8 cellular contexts compared by ENCODE assay signal in genomic region chr10:59907918-59908807, GRCh38. TPM values are rescaled to one million over a fixed set of nuclear protein-coding genes. Genes with fewer than 3 reads are reported as not detected.
DNase-seq lines count a peak whose midpoint lies in the region; ATAC-seq and TF ChIP-seq lines count a peak whose summit lies in the region.

No MANE protein-coding gene starts in this region.

- H3K4me1 ChIP-seq in SJSA1 (replicated peaks) (peaks cover 28% of the 10 kb centered on the region), gastrocnemius medialis (peaks cover 34 to 43% of the 10 kb centered on the region in 2 donors)

- peak overlapping the region; percentile 22 for H3K27ac ChIP-seq in SJSA1
- H3K27ac ChIP-seq in gastrocnemius medialis: peak overlapping the region; percentile 89 to 92 (median 90)

- peak overlapping the region; percentile 29 for H3K4me3 ChIP-seq in SJSA1
- peak overlapping the region; percentile 42 for H3K4me3 ChIP-seq in astrocyte of the spinal cord (ENCODE audit: low read depth, low read length)
- H3K4me3 ChIP-seq in iPS-11a (ENCODE audit: low read depth, low read length): peak overlapping the region; percentile 38
- peak overlapping the region; percentile 47 to 98 (median 74) for H3K4me3 ChIP-seq in gastrocnemius medialis

- intact Hi-C loops in gastrocnemius medialis (cut with DNase I; ENCODE audit: low total_unique reads): loop anchor here (2.0 to 10.0 kb wide), 8 partner anchors 31 to 1641 kb away; partner anchors contain the start of genes CISD1, IPMK and UBE2D1

- H3K9me3 ChIP-seq in SJSA1 (replicated peaks) (no peaks in the 10 kb centered on the region), gastrocnemius medialis (no peaks in the 10 kb centered on the region)

- peak; percentile 37 to 73 for TF ChIP-seq POLR2A in gastrocnemius medialis (IDR thresholded peaks at IDR 0.05)

- no peak for TF ChIP-seq CTCF in astrocyte of the spinal cord (IDR thresholded peaks at IDR 0.05; ENCODE audit: low read depth, low read length)
- TF ChIP-seq CTCF in gastrocnemius medialis (IDR thresholded peaks at IDR 0.05 in 4 of 5, conservative IDR thresholded peaks at IDR 0.05 in 1 of 5): no peak

- H3K27me3 ChIP-seq in SJSA1 (replicated peaks): no peaks in the 10 kb centered on the region
- H3K27me3 ChIP-seq in gastrocnemius medialis: no peaks in the 10 kb centered on the region

- in situ Hi-C loops in astrocyte of the spinal cord (cut with HindIII; ENCODE audit: low sequenced_read_pairs) (no loop called here), gastrocnemius medialis (cut with MboI; ENCODE audit: low sequenced_read_pairs in 4 of 4) (loop anchor here in 1 of 4 donors (10.0 kb wide), 1 partner anchor 283 kb away; no protein-coding TSS in a partner anchor)

- DNase-seq in activated T-cell treated with anti-CD3 and anti-CD28 coated beads for 1 hour (ENCODE audit: low read depth): peak; percentile 17
- no peak for DNase-seq in activated T-cell treated with anti-CD3 and anti-CD28 coated beads for 4 hours
- DNase-seq in SJSA1 (ENCODE audit: low read depth in 1 of 2, low spot score in 2 of 2): peak; percentile 57 to 59
- DNase-seq in astrocyte of the spinal cord (ENCODE audit: low read depth, low spot score): peak; percentile 96
- peak; percentile 50 to 61 for DNase-seq in gastrocnemius medialis
- DNase-seq in DMS153 (lab: John Stamatoyannopoulos, UW): no peak

- ATAC-seq in HG03342 (IDR thresholded peaks at IDR 0.05; ENCODE audit: unreplicated experiment) (peak; percentile 22), gastrocnemius medialis (peak; percentile 41 to 63)

- H3K36me3 ChIP-seq in SJSA1 (no peaks in the 10 kb centered on the region; the same call in 1 of the 2 replicates), gastrocnemius medialis (no peaks in the 10 kb centered on the region)

RNA-seq across cellular contexts. Expression of gene CCDC6, which starts 1.8 kb away (rescaled TPM):
- 15.0 and 18.1 TPM in 2 replicates for total RNA-seq in SJSA1 (2014; rRNA removed; shearing (Covaris generic))
- total RNA-seq in gastrocnemius medialis: 10 to 100 TPM; 26.6 to 43.3 (median 29.5) TPM

Comparison
In these comparisons a context has a peak if more than half of its experiments do, and no peak if none do; other contexts are left out.
1. DNase-seq: peak in activated T-cell treated with anti-CD3 and anti-CD28 coated beads for 1 hour (single experiment), SJSA1 (2 of 2), astrocyte of the spinal cord (single experiment) and gastrocnemius medialis (2 of 2); none in activated T-cell treated with anti-CD3 and anti-CD28 coated beads for 4 hours (single experiment) and DMS153 (single experiment).
2. Peak in every context shown above with its lines, with median percentiles within 50 percentile points of each other: H3K4me3 ChIP-seq.